Comparison of ENCODE assay signal across 8 cellular contexts in the genomic region with DNA sequence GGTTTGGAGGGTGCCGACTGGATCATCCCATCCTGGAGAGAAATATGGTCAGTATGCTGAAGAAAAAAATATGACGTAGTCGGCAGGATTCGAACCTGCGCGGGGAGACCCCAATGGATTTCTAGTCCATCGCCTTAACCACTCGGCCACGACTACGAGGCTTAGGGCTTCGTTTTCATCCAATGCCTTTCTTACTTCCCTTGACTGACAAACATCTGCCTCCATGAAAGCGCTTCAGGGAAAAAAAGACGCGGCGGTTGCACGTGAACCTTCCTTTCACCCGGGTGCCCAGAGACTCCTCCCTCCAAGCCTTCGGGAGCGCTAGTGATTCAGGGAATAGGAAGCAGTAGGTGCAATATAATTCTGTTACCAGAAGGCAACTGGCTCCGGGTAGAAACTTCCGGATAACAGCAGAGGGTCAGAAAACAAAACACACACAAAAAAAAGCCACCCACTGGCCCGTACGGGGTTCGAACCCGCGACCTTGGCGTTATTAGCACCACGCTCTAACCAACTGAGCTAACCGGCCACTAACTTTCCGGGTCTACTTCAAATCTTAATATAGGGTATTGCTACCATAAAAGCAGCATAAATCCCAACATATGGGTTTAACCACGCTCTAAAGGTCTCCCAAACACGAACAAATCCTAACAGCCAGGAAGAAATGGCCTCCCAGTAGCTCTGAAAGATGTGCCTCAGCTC. TPM values are rescaled to one million over a fixed set of nuclear protein-coding genes. Genes with fewer than 3 reads are reported as not detected.
A peak's percentile ranks its signal among the peaks of the same experiment; 100 is the strongest.
DNase-seq lines count a peak whose midpoint lies in the region; ATAC-seq and TF ChIP-seq lines count a peak whose summit lies in the region.

No MANE protein-coding gene starts in this region.

- no peaks in the 10 kb centered on the region for H4K20me1 ChIP-seq in OCI-LY7 (ENCODE audit: insufficient read depth, low read length)

- peaks cover 52% of the 10 kb centered on the region for H3K36me3 Mint-ChIP-seq in activated CD4-positive, alpha-beta T cell treated with anti-CD3 and anti-CD28 coated beads for 36 hours (ENCODE audit: low read depth)

- no peaks in the 10 kb centered on the region for H3K27me3 ChIP-seq in left ventricle myocardium inferior (ENCODE audit: low read depth)

- intact Hi-C loops in activated CD4-positive, alpha-beta T cell treated with anti-CD3 and anti-CD28 coated beads for 36 hours (cut with DNase I, micrococcal nuclease) = loop anchor here (1.0 kb wide), 4 partner anchors 21 to 107 kb away; no protein-coding TSS in a partner anchor
- intact Hi-C loops in OCI-LY7 (cut with micrococcal nuclease; ENCODE audit: unreplicated experiment) (no loop called here), left ventricle myocardium inferior (cut with micrococcal nuclease) (no loop called here)

- CTCF ChIA-PET in activated CD4-positive, alpha-beta T cell treated with anti-CD3 and anti-CD28 coated beads for 36 hours (lab: Charles Lee) = interaction anchor here (0.6 to 3.0 kb wide), 7 partner anchors 17 to 153 kb away, joined by 3 to 14 read pairs (median 3); a partner anchor contains a TSS
- CTCF ChIA-PET in OCI-LY7 (lab: Charles Lee; ENCODE audit: unreplicated experiment) = no interaction called here

- H3K27ac Mint-ChIP-seq in activated CD4-positive, alpha-beta T cell treated with anti-CD3 and anti-CD28 coated beads for 36 hours = peak overlapping the region; percentile 96

- peaks cover 41% of the 10 kb centered on the region for H3K4me1 Mint-ChIP-seq in activated CD4-positive, alpha-beta T cell treated with anti-CD3 and anti-CD28 coated beads for 36 hours

- H3K9me2 ChIP-seq in OCI-LY7 (ENCODE audit: insufficient read depth, low read length) = no peaks in the 10 kb centered on the region

- no peaks in the 10 kb centered on the region for H3K27me3 Mint-ChIP-seq in activated CD4-positive, alpha-beta T cell treated with anti-CD3 and anti-CD28 coated beads for 36 hours

- H3K4me3 Mint-ChIP-seq in activated CD4-positive, alpha-beta T cell treated with anti-CD3 and anti-CD28 coated beads for 36 hours = peak overlapping the region; percentile 49

- H3K4me3 ChIP-seq in OCI-LY7 (ENCODE audit: low read depth, low read length, poor library complexity, severe bottlenecking) (no peak overlapping the region), left ventricle myocardium inferior (peak overlapping the region; percentile 58)

- no peaks in the 10 kb centered on the region for H3K79me2 ChIP-seq in OCI-LY7 (ENCODE audit: insufficient read depth, low read depth, low read length)

- no peak for TF ChIP-seq CTCF in OCI-LY7 (conservative IDR thresholded peaks at IDR 0.05; ENCODE audit: low read length)
- TF ChIP-seq CTCF in left ventricle myocardium inferior (IDR thresholded peaks at IDR 0.05; ENCODE audit: borderline replicate concordance) = no peak

- ATAC-seq in activated CD4-positive, alpha-beta T cell treated with anti-CD3 and anti-CD28 coated beads for 36 hours = peak; percentile 4
- ATAC-seq in HG03095 (IDR thresholded peaks at IDR 0.05; ENCODE audit: unreplicated experiment) = no peak

- H3K9me3 Mint-ChIP-seq in activated CD4-positive, alpha-beta T cell treated with anti-CD3 and anti-CD28 coated beads for 36 hours (ENCODE audit: low read depth) = no peaks in the 10 kb centered on the region

- peaks cover 65% of the 10 kb centered on the region for H3K36me3 ChIP-seq in OCI-LY7 (ENCODE audit: insufficient read depth, low read length)
- H3K36me3 ChIP-seq in left ventricle myocardium inferior = peaks cover 44% of the 10 kb centered on the region

- DNase-seq in activated CD4-positive, alpha-beta T cell treated with anti-CD3 and anti-CD28 coated beads for 36 hours = peak; percentile 81
- DNase-seq in activated CD4-positive, alpha-beta T cell treated with anti-CD3 and anti-CD28 coated beads for 1 hour = no peak
- DNase-seq in OCI-LY7 (ENCODE audit: low spot score) (no peak), amygdala (lab: John Stamatoyannopoulos, UW) (peak in 54 of 56 donors; percentile 7 to 85 (median 66)), left ventricle myocardium inferior (peak; percentile 52), pons (ENCODE audit: low spot score) (peak; percentile 89), HuH-7.5 (ENCODE audit: low spot score) (no peak)

- H3K27ac ChIP-seq in OCI-LY7 (ENCODE audit: low read depth, low read length, poor library complexity, severe bottlenecking) (no peak overlapping the region), left ventricle myocardium inferior (replicated peaks) (peak overlapping the region; percentile 82)

- BruUV-seq in OCI-LY7 (replicated peaks; lab: Mats Ljungman, UMichigan) = TSS peak; percentile 36

- no peak overlapping the region for H3K4me2 ChIP-seq in OCI-LY7 (ENCODE audit: low read length)

- H2AFZ ChIP-seq in OCI-LY7 (ENCODE audit: low read length) = no peak overlapping the region

- H3K9me3 ChIP-seq in OCI-LY7 (ENCODE audit: low read length) (no peaks in the 10 kb centered on the region), left ventricle myocardium inferior (replicated peaks) (no peaks in the 10 kb centered on the region)

- H3K4me1 ChIP-seq in OCI-LY7 (ENCODE audit: insufficient read depth, low read length, poor library complexity, severe bottlenecking) = peaks cover 11% of the 10 kb centered on the region
- peaks cover 38% of the 10 kb centered on the region for H3K4me1 ChIP-seq in left ventricle myocardium inferior

- POLR2A ChIA-PET in activated CD4-positive, alpha-beta T cell treated with anti-CD3 and anti-CD28 coated beads for 36 hours (lab: Charles Lee) = interaction anchor here (0.6 to 2.2 kb wide), 7 partner anchors 17 to 152 kb away, joined by 3 to 11 read pairs (median 4); a partner anchor contains a TSS
- POLR2A ChIA-PET in OCI-LY7 (lab: Charles Lee) = interaction anchor here (0.6 to 1.0 kb wide), 3 partner anchors 21 to 69 kb away, joined by 3 to 7 read pairs (median 5); a partner anchor contains a TSS

RNA-seq across cellular contexts. Expression of a gene that starts 16.3 kb away (rescaled TPM):
- total RNA-seq in activated CD4-positive, alpha-beta T cell treated with anti-CD3 and anti-CD28 coated beads for 36 hours = 100 to 1,000 TPM; 173 to 226 TPM
- total RNA-seq in OCI-LY7 (2014; rRNA removed; shearing (Covaris generic)) = 248 and 283 TPM in 2 replicates
- total RNA-seq in OCI-LY7 (2022) (310 and 323 TPM in 2 replicates), left ventricle myocardium inferior (1.2 TPM)

RNA-seq across cellular contexts. Expression of a gene that starts 21.2 kb away (rescaled TPM):
- 10 to 100 TPM; 49.3 to 57.9 TPM for total RNA-seq in activated CD4-positive, alpha-beta T cell treated with anti-CD3 and anti-CD28 coated beads for 36 hours
- 36.2 and 50.3 TPM in 2 replicates for total RNA-seq in OCI-LY7 (2014; rRNA removed; shearing (Covaris generic))
- total RNA-seq in OCI-LY7 (2022) = 97.6 and 122 TPM in 2 replicates
- total RNA-seq in left ventricle myocardium inferior = 14.6 TPM

RNA-seq across cellular contexts. Expression of a gene that starts 22.4 kb away (rescaled TPM):
- total RNA-seq in activated CD4-positive, alpha-beta T cell treated with anti-CD3 and anti-CD28 coated beads for 36 hours = 100 to 1,000 TPM; 113 to 141 TPM
- total RNA-seq in OCI-LY7 (2014; rRNA removed; shearing (Covaris generic)) = 114 and 122 TPM in 2 replicates
- total RNA-seq in OCI-LY7 (2022) (170 and 180 TPM in 2 replicates), left ventricle myocardium inferior (9.8 TPM)

RNA-seq across cellular contexts. Expression of a gene that starts 36.7 kb away (rescaled TPM):
- 1 to 10 TPM; 3.9 to 4.5 TPM for total RNA-seq in activated CD4-positive, alpha-beta T cell treated with anti-CD3 and anti-CD28 coated beads for 36 hours
- total RNA-seq in OCI-LY7 (2014; rRNA removed; shearing (Covaris generic)) = 13.9 and 14.3 TPM in 2 replicates
- total RNA-seq in OCI-LY7 (2022) = 12.0 and 12.7 TPM in 2 replicates
- 8.4 TPM for total RNA-seq in left ventricle myocardium inferior

RNA-seq across cellular contexts. Expression of a gene that starts 50.5 kb away (rescaled TPM):
- total RNA-seq in activated CD4-positive, alpha-beta T cell treated with anti-CD3 and anti-CD28 coated beads for 36 hours = 10 to 100 TPM; 24.0 to 34.4 TPM
- total RNA-seq in OCI-LY7 (2014; rRNA removed; shearing (Covaris generic)) = 34.6 and 57.0 TPM in 2 replicates
- total RNA-seq in OCI-LY7 (2022) = 43.9 and 45.4 TPM in 2 replicates
- total RNA-seq in left ventricle myocardium inferior = 7.9 TPM

Comparison
In these comparisons a context has a peak if more than half of its experiments do, and no peak if none do; other contexts are left out.
1. DNase-seq: peak in activated CD4-positive, alpha-beta T cell treated with anti-CD3 and anti-CD28 coated beads for 36 hours (single experiment), amygdala (54 of 56), left ventricle myocardium inferior (single experiment) and pons (single experiment); none in activated CD4-positive, alpha-beta T cell treated with anti-CD3 and anti-CD28 coated beads for 1 hour (single experiment), OCI-LY7 (single experiment) and HuH-7.5 (single experiment).
2. RNA of a gene that starts 16.3 kb away (total RNA-seq): 248 to 323 TPM in OCI-LY7 and 173 to 226 TPM in activated CD4-positive, alpha-beta T cell treated with anti-CD3 and anti-CD28 coated beads for 36 hours; 1.2 TPM in left ventricle myocardium inferior (single experiment); every median in the first group is over 10 times any median in the second.
3. RNA of a gene that starts 22.4 kb away (total RNA-seq): 114 to 180 TPM in OCI-LY7 and 113 to 141 TPM in activated CD4-positive, alpha-beta T cell treated with anti-CD3 and anti-CD28 coated beads for 36 hours; 9.8 TPM in left ventricle myocardium inferior (single experiment); every median in the first group is over 10 times any median in the second.
4. intact Hi-C loops: an anchor here in activated CD4-positive, alpha-beta T cell treated with anti-CD3 and anti-CD28 coated beads for 36 hours (1.0 kb wide); none called in OCI-LY7 and left ventricle myocardium inferior.